1 cellular context compared by ENCODE assay signal in genomic region chr19:4052114-4052992, GRCh38.
A peak's percentile ranks its signal among the peaks of the same experiment; 100 is the strongest.
TF ChIP-seq lines count a peak whose summit lies in the region.

No MANE protein-coding gene starts in this region.

TF ChIP-seq in HepG2, 621 proteins besides CTCF, POLR2A, EP300 and RAD21 (continued from another document and continues in another):
- no peak for TF ChIP-seq AKNA (CRISPR knock-in tag; IDR thresholded peaks at IDR 0.05; ENCODE audit: borderline replicate concordance)
- TF ChIP-seq ZNF3 (CRISPR knock-in tag; IDR thresholded peaks at IDR 0.05) = 0 out of 2 replicates have a peak, but pooled peaks have one; percentile 52
- TF ChIP-seq TOPORS (CRISPR knock-in tag; IDR thresholded peaks at IDR 0.05) = peak; percentile 95; the same call in 1 of the 2 replicates
- TF ChIP-seq TBP (CRISPR knock-in tag; IDR thresholded peaks at IDR 0.05) = no peak
- no peak for TF ChIP-seq SRSF4 (IDR thresholded peaks at IDR 0.05; ENCODE audit: low read depth, low read length, poor library complexity, severe bottlenecking)
- TF ChIP-seq HDAC1 (CRISPR knock-in tag; IDR thresholded peaks at IDR 0.05) = peak; percentile 99
- TF ChIP-seq NCOR1 (IDR thresholded peaks at IDR 0.05; ENCODE audit: borderline replicate concordance, low read length) = peak; percentile 78
- peak; percentile 95 for TF ChIP-seq FOSL2 (CRISPR knock-in tag; IDR thresholded peaks at IDR 0.05)
- TF ChIP-seq PTBP1 (IDR thresholded peaks at IDR 0.05; ENCODE audit: low read depth, low read length, poor library complexity, severe bottlenecking) = no peak
- TF ChIP-seq BHLHE40 (IDR thresholded peaks at IDR 0.05; ENCODE audit: low read length) = no peak
- peak; percentile 54; the same call in 1 of the 2 replicates for TF ChIP-seq ZNF547 (CRISPR knock-in tag; IDR thresholded peaks at IDR 0.05)
- no peak for TF ChIP-seq ZBTB44 (CRISPR knock-in tag; IDR thresholded peaks at IDR 0.05)
- no peak for TF ChIP-seq ZNF775 (CRISPR knock-in tag; IDR thresholded peaks at IDR 0.05; ENCODE audit: borderline replicate concordance)
- TF ChIP-seq ZNF614 (CRISPR knock-in tag; IDR thresholded peaks at IDR 0.05; ENCODE audit: borderline replicate concordance) = peak; percentile 93
- no peak for TF ChIP-seq SAFB2 (CRISPR knock-in tag; IDR thresholded peaks at IDR 0.05; ENCODE audit: borderline replicate concordance, low read depth)
- no peak for TF ChIP-seq ZNF235 (CRISPR knock-in tag; IDR thresholded peaks at IDR 0.05; ENCODE audit: borderline replicate concordance)
- TF ChIP-seq ETV5 (CRISPR knock-in tag; IDR thresholded peaks at IDR 0.05; ENCODE audit: borderline replicate concordance) = peak; percentile 95
- TF ChIP-seq ZUFSP (CRISPR knock-in tag; IDR thresholded peaks at IDR 0.05; ENCODE audit: borderline replicate concordance) = no peak
- TF ChIP-seq THRA (CRISPR knock-in tag; IDR thresholded peaks at IDR 0.05; ENCODE audit: borderline replicate concordance) = peak; percentile 84
- peak; percentile 28; the same call in 1 of the 2 replicates for TF ChIP-seq ZBTB46 (CRISPR knock-in tag; IDR thresholded peaks at IDR 0.05; ENCODE audit: borderline replicate concordance)
- peak; percentile 95 for TF ChIP-seq HNF4A (CRISPR knock-in tag; IDR thresholded peaks at IDR 0.05)
- peak; percentile 93 for TF ChIP-seq ZSCAN21 (CRISPR knock-in tag; IDR thresholded peaks at IDR 0.05; ENCODE audit: borderline replicate concordance)
- peak; percentile 67 for TF ChIP-seq GATAD1 (CRISPR knock-in tag; IDR thresholded peaks at IDR 0.05)
- peak; percentile 100 for TF ChIP-seq ZMYM3 (CRISPR knock-in tag; IDR thresholded peaks at IDR 0.05)
- no peak for TF ChIP-seq MAFK (conservative IDR thresholded peaks at IDR 0.05 in 1 of 2, IDR thresholded peaks at IDR 0.05 in 1 of 2; ENCODE audit: low read length in 2 of 2)
- TF ChIP-seq POGK (CRISPR knock-in tag; conservative IDR thresholded peaks at IDR 0.05) = peak; percentile 79; the same call in 1 of the 2 replicates
- no peak for TF ChIP-seq MTA3 (CRISPR knock-in tag; IDR thresholded peaks at IDR 0.05)
- peak; percentile 66 for TF ChIP-seq TEAD3 (CRISPR knock-in tag; optimal IDR thresholded peaks at IDR 0.05; ENCODE audit: borderline replicate concordance)
- 0 out of 2 replicates have a peak, but pooled peaks have one; percentile 48 for TF ChIP-seq ZNF33B (CRISPR knock-in tag; IDR thresholded peaks at IDR 0.05)
- 0 out of 2 replicates have a peak, but pooled peaks have one; percentile 19 for TF ChIP-seq ZNF704 (CRISPR knock-in tag; IDR thresholded peaks at IDR 0.05; ENCODE audit: borderline replicate concordance)
- TF ChIP-seq ARNT2 (CRISPR knock-in tag; IDR thresholded peaks at IDR 0.05; ENCODE audit: low read depth) = peak; percentile 60; the same call in 1 of the 2 replicates
- peak; percentile 74 for TF ChIP-seq PPARG (CRISPR knock-in tag; conservative IDR thresholded peaks at IDR 0.05)
- TF ChIP-seq RNF2 (conservative IDR thresholded peaks at IDR 0.05; ENCODE audit: low read depth) = no peak
- no peak for TF ChIP-seq HMGA1 (CRISPR knock-in tag; conservative IDR thresholded peaks at IDR 0.05)
- peak; percentile 85 for TF ChIP-seq YEATS4 (CRISPR knock-in tag; IDR thresholded peaks at IDR 0.05; ENCODE audit: borderline replicate concordance)
- no peak for TF ChIP-seq IRF1 (CRISPR knock-in tag; IDR thresholded peaks at IDR 0.05; ENCODE audit: low read depth)
- TF ChIP-seq ZNF276 (CRISPR knock-in tag; IDR thresholded peaks at IDR 0.05; ENCODE audit: low read depth) = no peak
- no peak for TF ChIP-seq HNRNPLL (IDR thresholded peaks at IDR 0.05; ENCODE audit: low read depth, low read length, poor library complexity, severe bottlenecking)
- TF ChIP-seq KDM5B (CRISPR knock-in tag; IDR thresholded peaks at IDR 0.05; ENCODE audit: borderline replicate concordance) = peak; percentile 53; the same call in 1 of the 2 replicates
- TF ChIP-seq SNAPC5 (CRISPR knock-in tag; IDR thresholded peaks at IDR 0.05; ENCODE audit: borderline replicate concordance) = peak; percentile 35; the same call in 1 of the 2 replicates
